ENCODE assay signal across 15 cellular contexts in the genomic region with DNA sequence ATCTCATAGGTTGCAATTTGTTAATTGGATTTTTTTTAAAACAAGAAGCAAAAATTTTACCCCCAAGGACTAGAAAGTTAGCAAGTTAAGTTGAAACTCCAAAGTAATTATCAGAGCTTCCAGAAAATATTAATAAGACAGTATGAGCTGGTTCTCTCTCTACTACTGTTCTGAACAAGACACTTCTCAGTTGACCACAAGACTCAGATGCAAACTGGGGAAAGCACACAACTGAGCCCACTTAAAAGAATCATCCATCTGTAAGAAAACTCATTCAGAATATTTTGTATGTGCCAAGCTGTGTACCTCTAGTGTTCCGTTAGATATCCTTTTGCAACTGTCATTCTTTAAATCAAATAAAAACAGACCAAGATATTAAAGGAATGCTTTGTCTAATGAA. TPM values are rescaled to one million over a fixed set of nuclear protein-coding genes. Genes with fewer than 3 reads are reported as not detected.
A peak's percentile ranks its signal among the peaks of the same experiment; 100 is the strongest.
DNase-seq lines count a peak whose midpoint lies in the region; TF ChIP-seq lines count a peak whose summit lies in the region.
"Had no signal": no experiment of that assay in that cellular context is flagged by ENCODE, and none has a peak within 500 bp of the region (broad histone marks: within the 10 kb centered on the region; RNA-seq: fewer than 3 reads in every experiment).

No MANE protein-coding gene starts in this region.

- DNase-seq in GM13977 (ENCODE audit: low spot score) (peak; percentile 32), SK-N-MC (ENCODE audit: low read depth, low spot score) (no peak), esophagus squamous epithelium (lab: John Stamatoyannopoulos, UW) (no peak), GDM1 (lab: John Stamatoyannopoulos, UW) (no peak), Kasumi-1 (lab: John Stamatoyannopoulos, UW) (no peak), H7 (no peak), HUDEP-2 (lab: John Stamatoyannopoulos, UW; ENCODE audit: unreplicated experiment in 76 of 76) (no peak)
- DNase-seq: activated CD8-positive, alpha-beta memory T cell treated with anti-CD3 and anti-CD28 coated beads, Interleukin-2, amount 50 U/mL, for 4 hours; activated gamma-delta T cell treated with Interleukin-2 at 50 U/mL for 16 hours; cortex of kidney; immature natural killer cell; NCI-H524 treated with DMSO at 0.1 percent for 48 hours had no signal

- peak overlapping the region; percentile 6 for H3K9ac ChIP-seq in SK-N-MC (ENCODE audit: insufficient read length)
- no peak overlapping the region for H3K9ac ChIP-seq in skeletal muscle tissue (ENCODE audit: low read depth in 1 of 3, low read length in 3 of 3)
- H3K9ac ChIP-seq: KMS-11 had no signal

- intact Hi-C loops in esophagus squamous epithelium (cut with DNase I) = no loop called here

- peaks cover 0 to 23% (median 0%) of the 10 kb centered on the region in 4 donors for H3K27me3 ChIP-seq in esophagus squamous epithelium
- H3K27me3 ChIP-seq in skeletal muscle tissue (ENCODE audit: control insufficient read depth in 3 of 3, insufficient read depth in 3 of 3, low read length in 3 of 3) = no peaks in the 10 kb centered on the region
- H3K27me3 ChIP-seq in H7 (ENCODE audit: control insufficient read depth, insufficient read depth, low read length) = no peaks in the 10 kb centered on the region

- H3K4me1 ChIP-seq in esophagus squamous epithelium (peaks cover 4 to 31% (median 23%) of the 10 kb centered on the region in 3 donors), skeletal muscle tissue (ENCODE audit: control insufficient read depth in 3 of 3, insufficient read depth in 3 of 3, low read length in 3 of 3) (peaks cover 4 to 11% (median 4%) of the 10 kb centered on the region in 3 donors)

- 78 to 87% methylated on average over 1 of the region's 1 CpG for whole genome bisulfite sequencing in esophagus squamous epithelium, 2 donors

- H3K36me3 ChIP-seq in SK-N-MC (ENCODE audit: insufficient read depth, low read length) (no peaks in the 10 kb centered on the region), esophagus squamous epithelium (no peaks in the 10 kb centered on the region), skeletal muscle tissue (ENCODE audit: control insufficient read depth in 3 of 3, insufficient read depth in 3 of 3, low read length in 3 of 3) (no peaks in the 10 kb centered on the region), H7 (replicated peaks; ENCODE audit: control insufficient read depth, insufficient read depth, low read length) (no peaks in the 10 kb centered on the region)

- no peaks in the 10 kb centered on the region for H3K9me3 ChIP-seq in SK-N-MC (ENCODE audit: low read depth, low read length)
- H3K9me3 ChIP-seq in esophagus squamous epithelium = no peaks in the 10 kb centered on the region
- H3K9me3 ChIP-seq in skeletal muscle tissue (ENCODE audit: control insufficient read depth in 3 of 3, low read length in 3 of 3) = no peaks in the 10 kb centered on the region

- no peak for TF ChIP-seq POLR2A in esophagus squamous epithelium (IDR thresholded peaks at IDR 0.05)

- H3K27ac ChIP-seq in SK-N-MC (peak overlapping the region; percentile 81), esophagus squamous epithelium (peak overlapping the region in 3 of 4 donors; percentile 64 to 78 (median 66)), skeletal muscle tissue (ENCODE audit: low read depth, low read length) (peak overlapping the region; percentile 9)
- H3K27ac ChIP-seq: KMS-11 had no signal

- TF ChIP-seq CTCF in GM13977 (IDR thresholded peaks at IDR 0.05; ENCODE audit: extremely low read depth, insufficient read depth, missing control alignments) (no peak), esophagus squamous epithelium (IDR thresholded peaks at IDR 0.05) (no peak)

- H3K4me3 ChIP-seq in SK-N-MC (peak overlapping the region; percentile 71), esophagus squamous epithelium (peak overlapping the region in 1 of 4 donors; percentile 24), skeletal muscle tissue (ENCODE audit: low read length in 3 of 3) (no peak overlapping the region), H7 (ENCODE audit: insufficient read depth, low read depth, low read length) (no peak overlapping the region)

- in situ Hi-C loops in GM13977 (cut with MboI; ENCODE audit: low pct_unique_long_range_greater_than_20kb, low sequenced_read_pairs, unreplicated experiment) = no loop called here

RNA-seq across cellular contexts. Expression of a gene that starts 60.0 kb away (rescaled TPM):
- total RNA-seq in esophagus squamous epithelium = 100 to 1,000 TPM in 1 of 4 donors, 10 to 100 TPM in 2, 1 to 10 TPM in 1; 8.2 to 180 (median 29.6) TPM
- total RNA-seq in skeletal muscle tissue = 22.4 TPM
- total RNA-seq in H7 (2014; rRNA removed; shearing (Covaris generic)) = 31.1 and 41.4 TPM in 2 replicates
- total RNA-seq: OCI-LY7 had no signal

Comparison
In these comparisons a context has a peak if more than half of its experiments do, and no peak if none do; other contexts are left out.
1. H3K27ac ChIP-seq: peak in every context shown above with its lines; median percentile 81 in SK-N-MC; 66 in esophagus squamous epithelium; 9 in skeletal muscle tissue.